ENCODE assay signal across 9 cellular contexts in genomic region chr4:2862528-2862927, GRCh38. TPM values are rescaled to one million over a fixed set of nuclear protein-coding genes. Genes with fewer than 3 reads are reported as not detected.
DNase-seq lines count a peak whose midpoint lies in the region; ATAC-seq and FAIRE-seq lines count a peak whose summit lies in the region.
"Had no signal": no experiment of that assay in that cellular context is flagged by ENCODE, and none has a peak within 500 bp of the region (broad histone marks: within the 10 kb centered on the region; RNA-seq: fewer than 3 reads in every experiment).

No MANE protein-coding gene starts in this region.

- ATAC-seq in HG02623 (IDR thresholded peaks at IDR 0.05; ENCODE audit: unreplicated experiment) (no peak), GM21447 (IDR thresholded peaks at IDR 0.05; ENCODE audit: unreplicated experiment) (no peak)

- no peak for FAIRE-seq in frontal cortex (lab: Jason Lieb, UNC)

- DNase-seq in EL: peak; percentile 60
- peak; percentile 26 for DNase-seq in RKO (ENCODE audit: low spot score)
- DNase-seq in fibroblast of peridontal ligament (ENCODE audit: extremely low read depth): peak; percentile 49
- DNase-seq in renal cortical epithelial cell (ENCODE audit: low read depth): peak; percentile 94
- no peak for DNase-seq in frontal cortex (ENCODE audit: low spot score in 2 of 2)
- DNase-seq in NCI-H1092 treated with DMSO at 0.1 percent for 48 hours (lab: John Stamatoyannopoulos, UW): no peak
- DNase-seq: activated CD4-positive, alpha-beta T cell treated with anti-CD3 and anti-CD28 coated beads, Interleukin-2, amount 50 U/mL, for 4 hours had no signal

RNA-seq across cellular contexts. Expression of gene ADD1, which starts 18.9 kb away (rescaled TPM):
- total RNA-seq in renal cortical epithelial cell (101 and 207 TPM in 2 replicates), frontal cortex (178 TPM)

Comparison
In these comparisons a context has a peak if more than half of its experiments do, and no peak if none do; other contexts are left out.
1. DNase-seq: peak in EL (single experiment), RKO (single experiment), fibroblast of peridontal ligament (single experiment) and renal cortical epithelial cell (single experiment); none in frontal cortex (0 of 2) and NCI-H1092 treated with DMSO at 0.1 percent for 48 hours (single experiment).